ENCODE assay signal across 21 cellular contexts in the genomic region with DNA sequence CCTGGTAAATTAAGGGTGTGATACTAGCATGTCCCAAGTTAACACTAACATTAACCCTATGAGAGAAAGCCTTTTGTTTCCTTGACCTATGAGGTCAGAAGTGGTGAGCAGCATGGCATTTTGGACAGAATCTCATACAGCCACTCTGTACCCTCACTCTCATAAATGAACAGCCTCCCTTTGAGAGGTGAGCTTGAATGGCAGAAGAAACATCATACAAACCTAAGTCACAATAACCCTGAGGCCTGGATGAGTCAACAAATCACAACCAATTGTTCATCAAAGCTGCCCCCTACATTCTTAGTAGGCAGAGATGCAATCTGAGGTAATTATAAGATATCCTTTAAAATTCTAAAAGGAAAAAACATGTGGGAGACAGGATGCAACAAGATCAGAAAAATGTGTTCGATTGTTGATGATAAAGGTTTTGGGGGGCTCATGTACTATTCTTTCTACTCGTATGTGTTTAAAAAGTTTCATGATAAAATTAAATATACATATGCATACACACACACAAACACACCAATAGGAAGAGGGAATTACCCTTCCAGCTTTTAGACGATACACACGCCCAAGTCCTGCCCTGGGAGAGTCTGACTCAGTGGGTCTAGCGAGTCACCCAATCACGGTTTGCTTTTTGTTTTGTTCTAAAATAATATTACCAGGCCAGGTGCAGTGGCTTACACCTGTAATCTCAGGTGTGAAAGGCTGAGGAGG.
DNase-seq lines count a peak whose midpoint lies in the region; ATAC-seq and TF ChIP-seq lines count a peak whose summit lies in the region.
"Had no signal": no experiment of that assay in that cellular context is flagged by ENCODE, and none has a peak within 500 bp of the region (broad histone marks: within the 10 kb centered on the region; RNA-seq: fewer than 3 reads in every experiment).

No MANE protein-coding gene starts in this region.

- no peak overlapping the region for H2BK120ac ChIP-seq in mesenchymal stem cell (ENCODE audit: low read depth, low read length)

- POLR2A ChIA-PET in GM10248 (lab: Yijun Ruan, JAX), result no interaction called here

- no peaks in the 10 kb centered on the region for H4K20me1 ChIP-seq in GM23248 (ENCODE audit: insufficient read depth)

- no peak overlapping the region for H3K14ac ChIP-seq in mesenchymal stem cell (ENCODE audit: low read length in 2 of 2)

- H3K23ac ChIP-seq in mesenchymal stem cell (ENCODE audit: low read length in 2 of 2), result no peak overlapping the region

- H3F3A ChIP-seq in GM23248 (ENCODE audit: insufficient read depth), result peaks cover 17% of the 10 kb centered on the region; the same call in 1 of the 2 replicates

- peak; percentile 32 to 39 for DNase-seq in activated T-cell treated with anti-CD3 and anti-CD28 coated beads, Interleukin-2, amount 50 U/mL, for 48 hours
- no peak for DNase-seq in activated T-cell treated with anti-CD3 and anti-CD28 coated beads for 4 hours
- DNase-seq in GM23248, result peak; percentile 15
- peak; percentile 57 for DNase-seq in SK-MEL-5 (ENCODE audit: low read depth, low spot score)
- DNase-seq in mesenchymal stem cell, result no peak
- no peak for DNase-seq in GM10248 (ENCODE audit: extremely low spot score)
- no peak for DNase-seq in pons (ENCODE audit: low spot score)
- DNase-seq: activated CD4-positive, CD25-positive, alpha-beta regulatory T cell treated with anti-CD3 and anti-CD28 coated beads, Interleukin-2, amount 50 U/mL, for 72 hours; C1 segment of cervical spinal cord; effector CD4-positive, alpha-beta T cell; kidney; NCI-H1105; NCI-H2029 treated with DMSO at 0.1 percent for 48 hours; NCI-H82; nucleus accumbens; SHP77 treated with DMSO at 0.1 percent for 48 hours; T-cell had no signal

- H3K4me2 ChIP-seq in GM23248 (ENCODE audit: unreplicated experiment) (no peak overlapping the region), mesenchymal stem cell (ENCODE audit: low read length, poor library complexity, severe bottlenecking) (no peak overlapping the region)

- H4K91ac ChIP-seq in mesenchymal stem cell (ENCODE audit: low read length), result no peak overlapping the region

- no peak overlapping the region for H4K8ac ChIP-seq in mesenchymal stem cell (ENCODE audit: low read length)

- no peak overlapping the region for H2AK5ac ChIP-seq in mesenchymal stem cell (ENCODE audit: low read length, severe bottlenecking)

- H3K36me3 ChIP-seq in GM23248 (ENCODE audit: low read depth), result no peaks in the 10 kb centered on the region
- H3K36me3 ChIP-seq in mesenchymal stem cell (ENCODE audit: control insufficient read depth in 1 of 2, insufficient read depth in 2 of 2, low read depth in 1 of 2, low read length in 2 of 2), result peaks cover 25 to 61% of the 10 kb centered on the region in 2 experiments
- H3K36me3 ChIP-seq: right atrium auricular region, vagina had no signal

- H3K79me1 ChIP-seq in mesenchymal stem cell (replicated peaks; ENCODE audit: low read length, poor library complexity, severe bottlenecking), result peaks cover 21% of the 10 kb centered on the region

- 91 to 97% methylated on average over 6 of the region's 6 CpGs for WGBS in GM23248 (ENCODE audit: low coverage in 1 of 2, low lambda C conversion rate in 2 of 2, missing lambda C conversion rate in 2 of 2), 2 experiments
- WGBS in mesenchymal stem cell, result 97% methylated on average over 5 of the region's 6 CpGs

- H3K79me2 ChIP-seq in GM23248 (ENCODE audit: insufficient read depth), result no peaks in the 10 kb centered on the region

- H3K27ac ChIP-seq in GM23248, result no peak overlapping the region
- peak overlapping the region; percentile 5 for H3K27ac ChIP-seq in mesenchymal stem cell (ENCODE audit: low read length, poor library complexity, severe bottlenecking)
- H3K27ac ChIP-seq: esophagus muscularis mucosa, right atrium auricular region, vagina had no signal

- CTCF ChIA-PET in GM10248 (lab: Yijun Ruan, JAX), result interaction anchor here (1.0 kb wide), 1 partner anchor 12 kb away, joined by 3 read pairs; no protein-coding TSS in a partner anchor

- H3K9me3 ChIP-seq in GM23248 (ENCODE audit: low read depth), result no peaks in the 10 kb centered on the region
- no peaks in the 10 kb centered on the region for H3K9me3 ChIP-seq in mesenchymal stem cell (ENCODE audit: control insufficient read depth, low read length)
- H3K9me3 ChIP-seq: esophagus muscularis mucosa, right atrium auricular region, vagina had no signal

- H3K27me3 ChIP-seq in GM23248 (replicated peaks; ENCODE audit: insufficient read depth), result no peaks in the 10 kb centered on the region
- no peaks in the 10 kb centered on the region for H3K27me3 ChIP-seq in mesenchymal stem cell (ENCODE audit: control insufficient read depth in 1 of 2, insufficient read depth in 1 of 2, low read length in 2 of 2)
- H3K27me3 ChIP-seq: esophagus muscularis mucosa, right atrium auricular region, vagina had no signal

- TF ChIP-seq CTCF in GM10248 (IDR thresholded peaks at IDR 0.05; ENCODE audit: control extremely low read depth, extremely low read depth, low read depth, missing control alignments), result no peak

- no peak overlapping the region for H3K4me3 ChIP-seq in GM23248
- H3K4me3 ChIP-seq in mesenchymal stem cell (ENCODE audit: insufficient read depth in 1 of 2, low read depth in 1 of 2, low read length in 2 of 2), result no peak overlapping the region
- H3K4me3 ChIP-seq: esophagus muscularis mucosa, right atrium auricular region, vagina had no signal

- ATAC-seq in GM18511 (IDR thresholded peaks at IDR 0.05; ENCODE audit: unreplicated experiment), result no peak
- ATAC-seq: T-cell had no signal

- H3K4ac ChIP-seq in mesenchymal stem cell (ENCODE audit: low read depth in 1 of 2, low read length in 2 of 2), result no peak overlapping the region

- H3K9me2 ChIP-seq in GM23248 (ENCODE audit: insufficient read depth), result no peaks in the 10 kb centered on the region

- in situ Hi-C loops in GM23248 (cut with MboI) (loop anchor here (10.0 kb wide), 1 partner anchor 432 kb away; no protein-coding TSS in a partner anchor), SK-MEL-5 (cut with HindIII; ENCODE audit: low pct_unique_long_range_greater_than_20kb, low sequenced_read_pairs) (no loop called here)

- no peak overlapping the region for H2BK15ac ChIP-seq in mesenchymal stem cell (ENCODE audit: low read depth, poor library complexity, severe bottlenecking)

- H2BK12ac ChIP-seq in mesenchymal stem cell (ENCODE audit: low read length in 2 of 2), result no peak overlapping the region

- H3K4me1 ChIP-seq in GM23248 (ENCODE audit: insufficient read depth) (peaks cover 11% of the 10 kb centered on the region), mesenchymal stem cell (ENCODE audit: control insufficient read depth, insufficient read depth, low read depth, low read length) (peaks cover 10% of the 10 kb centered on the region)
- H3K4me1 ChIP-seq: esophagus muscularis mucosa, right atrium auricular region, vagina had no signal

- H2AFZ ChIP-seq in GM23248 (no peak overlapping the region), mesenchymal stem cell (ENCODE audit: low read depth, low read length) (no peak overlapping the region)

- H3K18ac ChIP-seq in mesenchymal stem cell (ENCODE audit: low read depth in 1 of 2, low read length in 2 of 2), result no peak overlapping the region

- H3K9ac ChIP-seq in GM23248 (no peak overlapping the region), mesenchymal stem cell (ENCODE audit: low read length) (no peak overlapping the region)

- H2BK5ac ChIP-seq in mesenchymal stem cell (ENCODE audit: low read depth, low read length, poor library complexity, severe bottlenecking), result no peak overlapping the region

Comparison
In these comparisons a context has a peak if more than half of its experiments do, and no peak if none do; other contexts are left out.
1. DNase-seq: peak in activated T-cell treated with anti-CD3 and anti-CD28 coated beads, Interleukin-2, amount 50 U/mL, for 48 hours (2 of 2), GM23248 (single experiment) and SK-MEL-5 (single experiment); none in activated T-cell treated with anti-CD3 and anti-CD28 coated beads for 4 hours (single experiment), mesenchymal stem cell (single experiment), GM10248 (single experiment) and pons (single experiment).